ENCODE assay signal across 8 cellular contexts in genomic region chr15:68553994-68554715, GRCh38. TPM values are rescaled to one million over a fixed set of nuclear protein-coding genes. Genes with fewer than 3 reads are reported as not detected.
A peak's percentile ranks its signal among the peaks of the same experiment; 100 is the strongest.
DNase-seq lines count a peak whose midpoint lies in the region; ATAC-seq, FAIRE-seq and TF ChIP-seq lines count a peak whose summit lies in the region.

No MANE protein-coding gene starts in this region.

- no peaks in the 10 kb centered on the region for H3K9me3 Mint-ChIP-seq in activated CD4-positive, alpha-beta T cell treated with anti-CD3 and anti-CD28 coated beads, Interleukin-2, amount 10 ng/mL, durations not matched to agents 24 days and 14 days

- no peaks in the 10 kb centered on the region for H3K36me3 Mint-ChIP-seq in activated CD4-positive, alpha-beta T cell treated with anti-CD3 and anti-CD28 coated beads, Interleukin-2, amount 10 ng/mL, durations not matched to agents 24 days and 14 days (ENCODE audit: low read depth)

- H3K27me3 Mint-ChIP-seq in activated CD4-positive, alpha-beta T cell treated with anti-CD3 and anti-CD28 coated beads, Interleukin-2, amount 10 ng/mL, durations not matched to agents 24 days and 14 days, result peaks cover 43% of the 10 kb centered on the region

- H3K4me3 Mint-ChIP-seq in activated CD4-positive, alpha-beta T cell treated with anti-CD3 and anti-CD28 coated beads, Interleukin-2, amount 10 ng/mL, durations not matched to agents 24 days and 14 days, result no peak overlapping the region

- ATAC-seq in lung (ENCODE audit: insufficient read depth, low FRiP score), result no peak
- no peak for ATAC-seq in HG03280 (IDR thresholded peaks at IDR 0.05; ENCODE audit: unreplicated experiment)

- DNase-seq in AG04450 (ENCODE audit: low read depth, low spot score) (peak; percentile 18), GM19239 (ENCODE audit: insufficient read length, low spot score) (no peak), NCI-H446 treated with DMSO at 0.1 percent for 48 hours (lab: John Stamatoyannopoulos, UW) (peak; percentile 35), choroid plexus epithelial cell (ENCODE audit: low read depth) (peak; percentile 77), lung (ENCODE audit: low spot score) (peak; percentile 77)
- peak; percentile 92 for DNase-seq in activated CD4-positive, alpha-beta T cell treated with anti-CD3 and anti-CD28 coated beads, Interleukin-2, amount 10 ng/mL, durations not matched to agents 24 days and 14 days
- peak; percentile 38 for DNase-seq in stimulated activated CD8-positive, alpha-beta memory T cell treated with anti-CD3 and anti-CD28 coated beads, Interleukin-4, amount 100 ng/mL, for 24 hours (ENCODE audit: low read depth)

- peaks cover 8% of the 10 kb centered on the region for H3K4me1 Mint-ChIP-seq in activated CD4-positive, alpha-beta T cell treated with anti-CD3 and anti-CD28 coated beads, Interleukin-2, amount 10 ng/mL, durations not matched to agents 24 days and 14 days

- H3K9me3 ChIP-seq in AG04450 (ENCODE audit: control insufficient read depth, insufficient read depth, low read length) (no peaks in the 10 kb centered on the region), lung (ENCODE audit: control insufficient read depth in 2 of 2, insufficient read depth in 1 of 2, low read length in 1 of 2) (no peaks in the 10 kb centered on the region)

- POLR2A ChIA-PET in AG04450 (lab: Yijun Ruan, JAX), result no interaction called here

- H3K4me3 ChIP-seq in AG04450 (ENCODE audit: low read depth, low read length) (no peak overlapping the region), choroid plexus epithelial cell (ENCODE audit: low read depth, low read length) (no peak overlapping the region), lung (no peak overlapping the region)

- intact Hi-C loops in activated CD4-positive, alpha-beta T cell treated with anti-CD3 and anti-CD28 coated beads, Interleukin-2, amount 10 ng/mL, durations not matched to agents 24 days and 14 days (cut with micrococcal nuclease), result loop anchor here (1.0 to 10.0 kb wide), 4 partner anchors 61 to 271 kb away; partner anchors contain the start of gene ANP32A

- CTCF ChIA-PET in AG04450 (lab: Charles Lee), result interaction anchor here (0.6 to 8.5 kb wide), 16 partner anchors 9 to 371 kb away, joined by 3 to 138 read pairs (median 4); no protein-coding TSS in a partner anchor

- WGBS in lung, 2 donors, result 44 to 45% methylated on average over 10 of the region's 10 CpGs

- no peaks in the 10 kb centered on the region for H3K4me1 ChIP-seq in lung (ENCODE audit: control insufficient read depth in 2 of 2, insufficient read depth in 2 of 2, low read length in 2 of 2)

- no peaks in the 10 kb centered on the region for H3K36me3 ChIP-seq in lung (ENCODE audit: control insufficient read depth in 2 of 2, insufficient read depth in 2 of 2, low read length in 2 of 2)

- peak; percentile 77 for FAIRE-seq in GM19239 (lab: Jason Lieb, UNC)

- peak; percentile 83 for TF ChIP-seq CTCF in AG04450 (IDR thresholded peaks at IDR 0.05; ENCODE audit: low read depth, low read length)
- TF ChIP-seq CTCF in choroid plexus epithelial cell (conservative IDR thresholded peaks at IDR 0.05; ENCODE audit: low read depth, low read length), result peak; percentile 86
- TF ChIP-seq CTCF in lung (IDR thresholded peaks at IDR 0.05; ENCODE audit: control extremely low read depth, extremely low read depth), result peak; percentile 67

- H3K27me3 ChIP-seq in AG04450 (ENCODE audit: control insufficient read depth, insufficient read depth, low read length), result peaks cover 12% of the 10 kb centered on the region
- H3K27me3 ChIP-seq in lung (ENCODE audit: control insufficient read depth, insufficient read depth), result no peaks in the 10 kb centered on the region

- no peak overlapping the region for H3K27ac ChIP-seq in AG04450 (ENCODE audit: low read depth, low read length)
- no peak overlapping the region for H3K27ac ChIP-seq in lung (ENCODE audit: low read depth in 1 of 2, low read length in 1 of 2)

- H3K27ac Mint-ChIP-seq in activated CD4-positive, alpha-beta T cell treated with anti-CD3 and anti-CD28 coated beads, Interleukin-2, amount 10 ng/mL, durations not matched to agents 24 days and 14 days, result no peak overlapping the region

RNA-seq across cellular contexts. Expression of gene CORO2B, which starts 24.6 kb away (rescaled TPM):
- 16.1 and 22.0 TPM in 2 replicates for polyA plus RNA-seq in AG04450 (2011; rRNA removed)
- polyA minus RNA-seq in AG04450 (2011; rRNA and poly(A)+ RNA removed), result 19.9 and 25.4 TPM in 2 replicates
- total RNA-seq in activated CD4-positive, alpha-beta T cell treated with anti-CD3 and anti-CD28 coated beads, Interleukin-2, amount 10 ng/mL, durations not matched to agents 24 days and 14 days, result 0.09 and 0.16 TPM in 2 replicates
- 10 to 100 TPM in 1 of 2 donors, 1 to 10 TPM in 1; 5.9 to 12.5 TPM for total RNA-seq in lung
- 1 to 10 TPM; 2.4 to 2.8 TPM for polyA plus RNA-seq in lung
